Comparison of ENCODE assay signal across 1 cellular context in genomic region chr3:60989893-60990740, GRCh38.
TF ChIP-seq lines count a peak whose summit lies in the region.

No MANE protein-coding gene starts in this region.

TF ChIP-seq in K562, 482 proteins besides CTCF, POLR2A, EP300 and RAD21 (continued from another document):
- TF ChIP-seq ZNF561 (CRISPR knock-in tag; conservative IDR thresholded peaks at IDR 0.05) (no peak), ARID1B (IDR thresholded peaks at IDR 0.05) (peak; percentile 18; the same call in 1 of the 2 replicates)
TF ChIP-seq in K562: peak in this region for 10.
